ENCODE assay signal across 5 cellular contexts in the genomic region with DNA sequence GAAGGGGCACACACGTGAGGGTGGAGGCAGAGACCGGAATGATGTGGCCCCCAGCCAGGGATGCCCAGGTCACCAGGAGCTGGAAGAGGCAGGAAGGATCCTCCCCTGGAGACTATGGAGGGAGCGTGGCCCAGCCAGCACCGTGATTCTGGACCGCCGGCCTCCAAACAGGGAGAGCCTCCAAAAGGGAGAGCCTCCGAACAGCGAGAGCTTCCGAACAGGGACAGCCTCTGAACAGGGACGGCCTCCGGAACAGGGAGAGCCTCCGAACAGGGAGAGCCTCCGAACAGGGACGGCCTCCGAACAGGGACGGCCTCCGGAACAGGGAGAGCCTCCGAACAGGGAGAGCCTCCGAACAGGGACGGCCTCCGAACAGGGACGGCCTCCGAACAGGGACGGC. TPM values are rescaled to one million over a fixed set of nuclear protein-coding genes. Genes with fewer than 3 reads are reported as not detected.
"Had no signal": no experiment of that assay in that cellular context is flagged by ENCODE, and none has a peak within 500 bp of the region (broad histone marks: within the 10 kb centered on the region; RNA-seq: fewer than 3 reads in every experiment).

No MANE protein-coding gene starts in this region.

RNA-seq across cellular contexts. Expression of gene GALNT9, which starts 33.8 kb away (rescaled TPM):
- total RNA-seq: naive thymus-derived CD4-positive, alpha-beta T cell; natural killer cell; sciatic nerve; smooth muscle cell; subcutaneous adipose tissue had no signal
- polyA plus RNA-seq: naive thymus-derived CD4-positive, alpha-beta T cell had no signal
